1 cellular context compared by ENCODE assay signal in genomic region chr15:89680282-89680873, GRCh38.
TF ChIP-seq lines count a peak whose summit lies in the region.

No MANE protein-coding gene starts in this region.

TF ChIP-seq in HepG2, 621 proteins besides CTCF, POLR2A, EP300 and RAD21 (continued from another document and continues in another):
- TF ChIP-seq, protein P1, sequence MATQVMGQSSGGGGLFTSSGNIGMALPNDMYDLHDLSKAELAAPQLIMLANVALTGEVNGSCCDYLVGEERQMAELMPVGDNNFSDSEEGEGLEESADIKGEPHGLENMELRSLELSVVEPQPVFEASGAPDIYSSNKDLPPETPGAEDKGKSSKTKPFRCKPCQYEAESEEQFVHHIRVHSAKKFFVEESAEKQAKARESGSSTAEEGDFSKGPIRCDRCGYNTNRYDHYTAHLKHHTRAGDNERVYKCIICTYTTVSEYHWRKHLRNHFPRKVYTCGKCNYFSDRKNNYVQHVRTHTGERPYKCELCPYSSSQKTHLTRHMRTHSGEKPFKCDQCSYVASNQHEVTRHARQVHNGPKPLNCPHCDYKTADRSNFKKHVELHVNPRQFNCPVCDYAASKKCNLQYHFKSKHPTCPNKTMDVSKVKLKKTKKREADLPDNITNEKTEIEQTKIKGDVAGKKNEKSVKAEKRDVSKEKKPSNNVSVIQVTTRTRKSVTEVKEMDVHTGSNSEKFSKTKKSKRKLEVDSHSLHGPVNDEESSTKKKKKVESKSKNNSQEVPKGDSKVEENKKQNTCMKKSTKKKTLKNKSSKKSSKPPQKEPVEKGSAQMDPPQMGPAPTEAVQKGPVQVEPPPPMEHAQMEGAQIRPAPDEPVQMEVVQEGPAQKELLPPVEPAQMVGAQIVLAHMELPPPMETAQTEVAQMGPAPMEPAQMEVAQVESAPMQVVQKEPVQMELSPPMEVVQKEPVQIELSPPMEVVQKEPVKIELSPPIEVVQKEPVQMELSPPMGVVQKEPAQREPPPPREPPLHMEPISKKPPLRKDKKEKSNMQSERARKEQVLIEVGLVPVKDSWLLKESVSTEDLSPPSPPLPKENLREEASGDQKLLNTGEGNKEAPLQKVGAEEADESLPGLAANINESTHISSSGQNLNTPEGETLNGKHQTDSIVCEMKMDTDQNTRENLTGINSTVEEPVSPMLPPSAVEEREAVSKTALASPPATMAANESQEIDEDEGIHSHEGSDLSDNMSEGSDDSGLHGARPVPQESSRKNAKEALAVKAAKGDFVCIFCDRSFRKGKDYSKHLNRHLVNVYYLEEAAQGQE (IDR thresholded peaks at IDR 0.05; ENCODE audit: borderline replicate concordance in 1 of 2, low read depth in 1 of 2, low read length in 2 of 2) = peak in 1 of 2 experiments; percentile 79; a peak in 3 of 4 replicates
- peak; percentile 46; the same call in 1 of the 2 replicates for TF ChIP-seq ZNF605 (CRISPR knock-in tag; IDR thresholded peaks at IDR 0.05)
- no peak for TF ChIP-seq MBNL3 (CRISPR knock-in tag; conservative IDR thresholded peaks at IDR 0.05)
- TF ChIP-seq, protein P2, sequence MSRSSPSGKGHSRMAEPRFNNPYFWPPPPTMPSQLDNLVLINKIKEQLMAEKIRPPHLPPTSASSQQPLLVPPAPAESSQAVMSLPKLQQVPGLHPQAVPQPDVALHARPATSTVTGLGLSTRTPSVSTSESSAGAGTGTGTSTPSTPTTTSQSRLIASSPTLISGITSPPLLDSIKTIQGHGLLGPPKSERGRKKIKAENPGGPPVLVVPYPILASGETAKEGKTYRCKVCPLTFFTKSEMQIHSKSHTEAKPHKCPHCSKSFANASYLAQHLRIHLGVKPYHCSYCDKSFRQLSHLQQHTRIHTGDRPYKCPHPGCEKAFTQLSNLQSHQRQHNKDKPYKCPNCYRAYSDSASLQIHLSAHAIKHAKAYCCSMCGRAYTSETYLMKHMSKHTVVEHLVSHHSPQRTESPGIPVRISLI (CRISPR knock-in tag; IDR thresholded peaks at IDR 0.05; ENCODE audit: borderline replicate concordance) = no peak
- TF ChIP-seq, protein P3, sequence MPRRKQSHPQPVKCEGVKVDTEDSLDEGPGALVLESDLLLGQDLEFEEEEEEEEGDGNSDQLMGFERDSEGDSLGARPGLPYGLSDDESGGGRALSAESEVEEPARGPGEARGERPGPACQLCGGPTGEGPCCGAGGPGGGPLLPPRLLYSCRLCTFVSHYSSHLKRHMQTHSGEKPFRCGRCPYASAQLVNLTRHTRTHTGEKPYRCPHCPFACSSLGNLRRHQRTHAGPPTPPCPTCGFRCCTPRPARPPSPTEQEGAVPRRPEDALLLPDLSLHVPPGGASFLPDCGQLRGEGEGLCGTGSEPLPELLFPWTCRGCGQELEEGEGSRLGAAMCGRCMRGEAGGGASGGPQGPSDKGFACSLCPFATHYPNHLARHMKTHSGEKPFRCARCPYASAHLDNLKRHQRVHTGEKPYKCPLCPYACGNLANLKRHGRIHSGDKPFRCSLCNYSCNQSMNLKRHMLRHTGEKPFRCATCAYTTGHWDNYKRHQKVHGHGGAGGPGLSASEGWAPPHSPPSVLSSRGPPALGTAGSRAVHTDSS (CRISPR knock-in tag; conservative IDR thresholded peaks at IDR 0.05) = no peak
- TF ChIP-seq, protein P4, sequence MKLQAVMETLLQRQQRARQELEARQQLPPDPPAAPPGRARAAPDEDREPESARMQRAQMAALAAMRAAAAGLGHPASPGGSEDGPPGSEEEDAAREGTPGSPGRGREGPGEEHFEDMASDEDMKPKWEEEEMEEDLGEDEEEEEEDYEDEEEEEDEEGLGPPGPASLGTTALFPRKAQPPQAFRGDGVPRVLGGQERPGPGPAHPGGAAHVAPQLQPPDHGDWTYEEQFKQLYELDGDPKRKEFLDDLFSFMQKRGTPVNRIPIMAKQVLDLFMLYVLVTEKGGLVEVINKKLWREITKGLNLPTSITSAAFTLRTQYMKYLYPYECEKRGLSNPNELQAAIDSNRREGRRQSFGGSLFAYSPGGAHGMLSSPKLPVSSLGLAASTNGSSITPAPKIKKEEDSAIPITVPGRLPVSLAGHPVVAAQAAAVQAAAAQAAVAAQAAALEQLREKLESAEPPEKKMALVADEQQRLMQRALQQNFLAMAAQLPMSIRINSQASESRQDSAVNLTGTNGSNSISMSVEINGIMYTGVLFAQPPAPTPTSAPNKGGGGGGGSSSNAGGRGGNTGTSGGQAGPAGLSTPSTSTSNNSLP (IDR thresholded peaks at IDR 0.05; ENCODE audit: low read depth, low read length) = peak; percentile 71
- TF ChIP-seq, protein P5, sequence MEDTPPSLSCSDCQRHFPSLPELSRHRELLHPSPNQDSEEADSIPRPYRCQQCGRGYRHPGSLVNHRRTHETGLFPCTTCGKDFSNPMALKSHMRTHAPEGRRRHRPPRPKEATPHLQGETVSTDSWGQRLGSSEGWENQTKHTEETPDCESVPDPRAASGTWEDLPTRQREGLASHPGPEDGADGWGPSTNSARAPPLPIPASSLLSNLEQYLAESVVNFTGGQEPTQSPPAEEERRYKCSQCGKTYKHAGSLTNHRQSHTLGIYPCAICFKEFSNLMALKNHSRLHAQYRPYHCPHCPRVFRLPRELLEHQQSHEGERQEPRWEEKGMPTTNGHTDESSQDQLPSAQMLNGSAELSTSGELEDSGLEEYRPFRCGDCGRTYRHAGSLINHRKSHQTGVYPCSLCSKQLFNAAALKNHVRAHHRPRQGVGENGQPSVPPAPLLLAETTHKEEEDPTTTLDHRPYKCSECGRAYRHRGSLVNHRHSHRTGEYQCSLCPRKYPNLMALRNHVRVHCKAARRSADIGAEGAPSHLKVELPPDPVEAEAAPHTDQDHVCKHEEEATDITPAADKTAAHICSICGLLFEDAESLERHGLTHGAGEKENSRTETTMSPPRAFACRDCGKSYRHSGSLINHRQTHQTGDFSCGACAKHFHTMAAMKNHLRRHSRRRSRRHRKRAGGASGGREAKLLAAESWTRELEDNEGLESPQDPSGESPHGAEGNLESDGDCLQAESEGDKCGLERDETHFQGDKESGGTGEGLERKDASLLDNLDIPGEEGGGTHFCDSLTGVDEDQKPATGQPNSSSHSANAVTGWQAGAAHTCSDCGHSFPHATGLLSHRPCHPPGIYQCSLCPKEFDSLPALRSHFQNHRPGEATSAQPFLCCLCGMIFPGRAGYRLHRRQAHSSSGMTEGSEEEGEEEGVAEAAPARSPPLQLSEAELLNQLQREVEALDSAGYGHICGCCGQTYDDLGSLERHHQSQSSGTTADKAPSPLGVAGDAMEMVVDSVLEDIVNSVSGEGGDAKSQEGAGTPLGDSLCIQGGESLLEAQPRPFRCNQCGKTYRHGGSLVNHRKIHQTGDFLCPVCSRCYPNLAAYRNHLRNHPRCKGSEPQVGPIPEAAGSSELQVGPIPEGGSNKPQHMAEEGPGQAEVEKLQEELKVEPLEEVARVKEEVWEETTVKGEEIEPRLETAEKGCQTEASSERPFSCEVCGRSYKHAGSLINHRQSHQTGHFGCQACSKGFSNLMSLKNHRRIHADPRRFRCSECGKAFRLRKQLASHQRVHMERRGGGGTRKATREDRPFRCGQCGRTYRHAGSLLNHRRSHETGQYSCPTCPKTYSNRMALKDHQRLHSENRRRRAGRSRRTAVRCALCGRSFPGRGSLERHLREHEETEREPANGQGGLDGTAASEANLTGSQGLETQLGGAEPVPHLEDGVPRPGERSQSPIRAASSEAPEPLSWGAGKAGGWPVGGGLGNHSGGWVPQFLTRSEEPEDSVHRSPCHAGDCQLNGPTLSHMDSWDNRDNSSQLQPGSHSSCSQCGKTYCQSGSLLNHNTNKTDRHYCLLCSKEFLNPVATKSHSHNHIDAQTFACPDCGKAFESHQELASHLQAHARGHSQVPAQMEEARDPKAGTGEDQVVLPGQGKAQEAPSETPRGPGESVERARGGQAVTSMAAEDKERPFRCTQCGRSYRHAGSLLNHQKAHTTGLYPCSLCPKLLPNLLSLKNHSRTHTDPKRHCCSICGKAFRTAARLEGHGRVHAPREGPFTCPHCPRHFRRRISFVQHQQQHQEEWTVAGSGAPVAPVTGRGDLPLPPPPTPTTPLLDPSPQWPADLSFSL (CRISPR knock-in tag; IDR thresholded peaks at IDR 0.05) = no peak
- TF ChIP-seq, protein P6, sequence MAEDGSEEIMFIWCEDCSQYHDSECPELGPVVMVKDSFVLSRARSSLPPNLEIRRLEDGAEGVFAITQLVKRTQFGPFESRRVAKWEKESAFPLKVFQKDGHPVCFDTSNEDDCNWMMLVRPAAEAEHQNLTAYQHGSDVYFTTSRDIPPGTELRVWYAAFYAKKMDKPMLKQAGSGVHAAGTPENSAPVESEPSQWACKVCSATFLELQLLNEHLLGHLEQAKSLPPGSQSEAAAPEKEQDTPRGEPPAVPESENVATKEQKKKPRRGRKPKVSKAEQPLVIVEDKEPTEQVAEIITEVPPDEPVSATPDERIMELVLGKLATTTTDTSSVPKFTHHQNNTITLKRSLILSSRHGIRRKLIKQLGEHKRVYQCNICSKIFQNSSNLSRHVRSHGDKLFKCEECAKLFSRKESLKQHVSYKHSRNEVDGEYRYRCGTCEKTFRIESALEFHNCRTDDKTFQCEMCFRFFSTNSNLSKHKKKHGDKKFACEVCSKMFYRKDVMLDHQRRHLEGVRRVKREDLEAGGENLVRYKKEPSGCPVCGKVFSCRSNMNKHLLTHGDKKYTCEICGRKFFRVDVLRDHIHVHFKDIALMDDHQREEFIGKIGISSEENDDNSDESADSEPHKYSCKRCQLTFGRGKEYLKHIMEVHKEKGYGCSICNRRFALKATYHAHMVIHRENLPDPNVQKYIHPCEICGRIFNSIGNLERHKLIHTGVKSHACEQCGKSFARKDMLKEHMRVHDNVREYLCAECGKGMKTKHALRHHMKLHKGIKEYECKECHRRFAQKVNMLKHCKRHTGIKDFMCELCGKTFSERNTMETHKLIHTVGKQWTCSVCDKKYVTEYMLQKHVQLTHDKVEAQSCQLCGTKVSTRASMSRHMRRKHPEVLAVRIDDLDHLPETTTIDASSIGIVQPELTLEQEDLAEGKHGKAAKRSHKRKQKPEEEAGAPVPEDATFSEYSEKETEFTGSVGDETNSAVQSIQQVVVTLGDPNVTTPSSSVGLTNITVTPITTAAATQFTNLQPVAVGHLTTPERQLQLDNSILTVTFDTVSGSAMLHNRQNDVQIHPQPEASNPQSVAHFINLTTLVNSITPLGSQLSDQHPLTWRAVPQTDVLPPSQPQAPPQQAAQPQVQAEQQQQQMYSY (CRISPR knock-in tag; IDR thresholded peaks at IDR 0.05) = no peak
- TF ChIP-seq NFYC (CRISPR knock-in tag; IDR thresholded peaks at IDR 0.05) = no peak
- TF ChIP-seq CREB3 (CRISPR knock-in tag; IDR thresholded peaks at IDR 0.05) = no peak
- TF ChIP-seq SNAPC2 (CRISPR knock-in tag; IDR thresholded peaks at IDR 0.05) = no peak
- peak; percentile 74; the same call in 1 of the 2 replicates for TF ChIP-seq ZHX2 (IDR thresholded peaks at IDR 0.05; ENCODE audit: low read depth)
- TF ChIP-seq ZHX2 (CRISPR knock-in tag; IDR thresholded peaks at IDR 0.05; ENCODE audit: borderline replicate concordance) = no peak
- no peak for TF ChIP-seq ZNF512 (CRISPR knock-in tag; IDR thresholded peaks at IDR 0.05)
- TF ChIP-seq AGO2 (optimal IDR thresholded peaks at IDR 0.05; ENCODE audit: low read depth, low read length) = no peak
- peak; percentile 60 for TF ChIP-seq ZFX (CRISPR knock-in tag; IDR thresholded peaks at IDR 0.05; ENCODE audit: low read depth)
- TF ChIP-seq ARNT (IDR thresholded peaks at IDR 0.05) = no peak
- TF ChIP-seq FOXM1 (CRISPR knock-in tag; IDR thresholded peaks at IDR 0.05) = no peak
- TF ChIP-seq RBM22 (optimal IDR thresholded peaks at IDR 0.05; ENCODE audit: low read length) = no peak
- TF ChIP-seq ZNF430 (CRISPR knock-in tag; IDR thresholded peaks at IDR 0.05) = no peak
- no peak for TF ChIP-seq DDIT3 (CRISPR knock-in tag; IDR thresholded peaks at IDR 0.05)
